In genomic region chr1:115595279-115596079, GRCh38 we compare ENCODE assay signal across 8 cellular contexts. TPM values are rescaled to one million over a fixed set of nuclear protein-coding genes. Genes with fewer than 3 reads are reported as not detected.
DNase-seq lines count a peak whose midpoint lies in the region; ATAC-seq and TF ChIP-seq lines count a peak whose summit lies in the region.

No MANE protein-coding gene starts in this region.

- H3K9me3 Mint-ChIP-seq in CD8-positive, alpha-beta T cell: no peaks in the 10 kb centered on the region
- H3K9me3 Mint-ChIP-seq in activated naive CD4-positive, alpha-beta T cell treated with anti-CD3 and anti-CD28 coated beads, Interleukin-2, amount 10 ng/mL, durations not matched to agents 7 days and 5 days: no peaks in the 10 kb centered on the region
- H3K9me3 Mint-ChIP-seq in progenitor cell of endocrine pancreas (ENCODE audit: low read depth): peaks cover 13% of the 10 kb centered on the region

- DNase-seq in CD8-positive, alpha-beta T cell: peak; percentile 19 to 65 (median 42)
- DNase-seq in MV-4-11 (lab: John Stamatoyannopoulos, UW): peak; percentile 72
- DNase-seq in SK-MEL-5 (ENCODE audit: low read depth, low spot score): peak; percentile 83
- peak; percentile 76 for DNase-seq in activated naive CD4-positive, alpha-beta T cell treated with anti-CD3 and anti-CD28 coated beads, Interleukin-2, amount 10 ng/mL, durations not matched to agents 7 days and 5 days
- peak; percentile 97 for DNase-seq in glomerular visceral epithelial cell (ENCODE audit: extremely low spot score)
- DNase-seq in progenitor cell of endocrine pancreas (ENCODE audit: low spot score, unreplicated experiment): peak; percentile 74
- no peak for DNase-seq in vagina (ENCODE audit: extremely low spot score in 2 of 2)

- no peak overlapping the region for H3K4me3 ChIP-seq in CD8-positive, alpha-beta T cell (ENCODE audit: low read depth, low read length)
- H3K4me3 ChIP-seq in vagina: no peak overlapping the region

- no peak for TF ChIP-seq POLR2A in vagina (IDR thresholded peaks at IDR 0.05)

- no peaks in the 10 kb centered on the region for H3K9me3 ChIP-seq in CD8-positive, alpha-beta T cell (ENCODE audit: low read length)
- H3K9me3 ChIP-seq in vagina: no peaks in the 10 kb centered on the region

- no peaks in the 10 kb centered on the region for H3K4me1 ChIP-seq in CD8-positive, alpha-beta T cell (ENCODE audit: insufficient read depth, low read length)
- no peaks in the 10 kb centered on the region for H3K4me1 ChIP-seq in vagina

- no peak overlapping the region for H3K4me3 Mint-ChIP-seq in CD8-positive, alpha-beta T cell
- H3K4me3 Mint-ChIP-seq in activated naive CD4-positive, alpha-beta T cell treated with anti-CD3 and anti-CD28 coated beads, Interleukin-2, amount 10 ng/mL, durations not matched to agents 7 days and 5 days: no peak overlapping the region
- no peak overlapping the region for H3K4me3 Mint-ChIP-seq in progenitor cell of endocrine pancreas (ENCODE audit: low read depth)

- CTCF ChIA-PET in CD8-positive, alpha-beta T cell (lab: Charles Lee): interaction anchor here (0.8 to 4.0 kb wide), 12 partner anchors 9 to 470 kb away, joined by 3 to 30 read pairs (median 4); no protein-coding TSS in a partner anchor
- CTCF ChIA-PET in activated naive CD4-positive, alpha-beta T cell treated with anti-CD3 and anti-CD28 coated beads, Interleukin-2, amount 10 ng/mL, durations not matched to agents 7 days and 5 days (lab: Charles Lee): interaction anchor here (0.6 to 7.3 kb wide), 13 partner anchors 9 to 456 kb away, joined by 3 to 96 read pairs (median 4); no protein-coding TSS in a partner anchor

- H3K4me1 Mint-ChIP-seq in CD8-positive, alpha-beta T cell (ENCODE audit: low read depth): no peaks in the 10 kb centered on the region
- H3K4me1 Mint-ChIP-seq in activated naive CD4-positive, alpha-beta T cell treated with anti-CD3 and anti-CD28 coated beads, Interleukin-2, amount 10 ng/mL, durations not matched to agents 7 days and 5 days: no peaks in the 10 kb centered on the region
- H3K4me1 Mint-ChIP-seq in progenitor cell of endocrine pancreas (ENCODE audit: low read depth): peaks cover 9% of the 10 kb centered on the region

- TF ChIP-seq CTCF in CD8-positive, alpha-beta T cell (IDR thresholded peaks at IDR 0.05): peak; percentile 53
- TF ChIP-seq CTCF in progenitor cell of endocrine pancreas (IDR thresholded peaks at IDR 0.05; ENCODE audit: unreplicated experiment) (peak; percentile 94), vagina (IDR thresholded peaks at IDR 0.05) (peak; percentile 74 to 89 (median 87))

- no peaks in the 10 kb centered on the region for H3K27me3 Mint-ChIP-seq in CD8-positive, alpha-beta T cell (ENCODE audit: low read depth)
- H3K27me3 Mint-ChIP-seq in activated naive CD4-positive, alpha-beta T cell treated with anti-CD3 and anti-CD28 coated beads, Interleukin-2, amount 10 ng/mL, durations not matched to agents 7 days and 5 days: peaks cover 4% of the 10 kb centered on the region
- no peaks in the 10 kb centered on the region for H3K27me3 Mint-ChIP-seq in progenitor cell of endocrine pancreas

- in situ Hi-C loops in SK-MEL-5 (cut with HindIII; ENCODE audit: low pct_unique_long_range_greater_than_20kb, low sequenced_read_pairs): no loop called here

- H3K36me3 ChIP-seq in CD8-positive, alpha-beta T cell (ENCODE audit: insufficient read depth, low read length): no peaks in the 10 kb centered on the region
- no peaks in the 10 kb centered on the region for H3K36me3 ChIP-seq in vagina

- no peaks in the 10 kb centered on the region for H3K27me3 ChIP-seq in CD8-positive, alpha-beta T cell (ENCODE audit: insufficient read depth, low read length)
- no peaks in the 10 kb centered on the region for H3K27me3 ChIP-seq in vagina

- intact Hi-C loops in CD8-positive, alpha-beta T cell (cut with DNase I, micrococcal nuclease): no loop called here
- intact Hi-C loops in vagina (cut with DNase I): loop anchor here (2.0 kb wide), 1 partner anchor 457 kb away; no protein-coding TSS in a partner anchor

- POLR2A ChIA-PET in CD8-positive, alpha-beta T cell (lab: Charles Lee): no interaction called here

- H3K27ac Mint-ChIP-seq in CD8-positive, alpha-beta T cell: no peak overlapping the region
- no peak overlapping the region for H3K27ac Mint-ChIP-seq in activated naive CD4-positive, alpha-beta T cell treated with anti-CD3 and anti-CD28 coated beads, Interleukin-2, amount 10 ng/mL, durations not matched to agents 7 days and 5 days
- H3K27ac Mint-ChIP-seq in progenitor cell of endocrine pancreas: no peak overlapping the region

- no peaks in the 10 kb centered on the region for H3K36me3 Mint-ChIP-seq in CD8-positive, alpha-beta T cell
- no peaks in the 10 kb centered on the region for H3K36me3 Mint-ChIP-seq in activated naive CD4-positive, alpha-beta T cell treated with anti-CD3 and anti-CD28 coated beads, Interleukin-2, amount 10 ng/mL, durations not matched to agents 7 days and 5 days
- peaks cover 3% of the 10 kb centered on the region for H3K36me3 Mint-ChIP-seq in progenitor cell of endocrine pancreas (ENCODE audit: insufficient read depth)

- H3K27ac ChIP-seq in CD8-positive, alpha-beta T cell (ENCODE audit: low read depth, low read length): no peak overlapping the region
- H3K27ac ChIP-seq in vagina: no peak overlapping the region

- no peak for ATAC-seq in CD8-positive, alpha-beta T cell
- peak; percentile 70 for ATAC-seq in GM21367 (IDR thresholded peaks at IDR 0.05; ENCODE audit: unreplicated experiment)

RNA-seq across cellular contexts. Expression of gene VANGL1, which starts 46.3 kb away (rescaled TPM):
- total RNA-seq in CD8-positive, alpha-beta T cell: under 1 TPM; 0.43 to 0.67 TPM
- total RNA-seq in SK-MEL-5 (2014; rRNA removed; shearing (Covaris generic)): 9.1 and 9.9 TPM in 2 replicates
- polyA plus RNA-seq in SK-MEL-5 (2015; cell fraction: cytosol; rRNA removed): 11.2 and 12.4 TPM in 2 replicates
- polyA plus RNA-seq in SK-MEL-5 (2015; cell fraction: nucleus; rRNA removed): 5.7 and 8.3 TPM in 2 replicates
- 22.9 and 25.8 TPM in 2 replicates for total RNA-seq in progenitor cell of endocrine pancreas
- total RNA-seq in vagina: 8.1 TPM

Comparison
In these comparisons a context has a peak if more than half of its experiments do, and no peak if none do; other contexts are left out.
1. DNase-seq: peak in CD8-positive, alpha-beta T cell (7 of 7), MV-4-11 (single experiment), SK-MEL-5 (single experiment), activated naive CD4-positive, alpha-beta T cell treated with anti-CD3 and anti-CD28 coated beads, Interleukin-2, amount 10 ng/mL, durations not matched to agents 7 days and 5 days (single experiment), glomerular visceral epithelial cell (single experiment) and progenitor cell of endocrine pancreas (single experiment); none in vagina (0 of 2).
2. Peak in every context shown above with its lines, with median percentiles within 50 percentile points of each other: CTCF ChIP-seq.